In genomic region chr10:99930731-99931550, GRCh38 we compare ENCODE assay signal across 1 cellular context.
TF ChIP-seq lines count a peak whose summit lies in the region.

No MANE protein-coding gene starts in this region.

TF ChIP-seq in HepG2, 621 proteins besides CTCF, POLR2A, EP300 and RAD21 (continued from another document):
- TF ChIP-seq DMTF1 (CRISPR knock-in tag; IDR thresholded peaks at IDR 0.05), result no peak
- TF ChIP-seq ZNF44 (CRISPR knock-in tag; IDR thresholded peaks at IDR 0.05), result 0 out of 2 replicates have a peak, but pooled peaks have one; percentile 17
- TF ChIP-seq RERE (CRISPR knock-in tag; IDR thresholded peaks at IDR 0.05; ENCODE audit: low read depth), result no peak
- peak; percentile 70; the same call in 1 of the 2 replicates for TF ChIP-seq GZF1 (CRISPR knock-in tag; IDR thresholded peaks at IDR 0.05)
- TF ChIP-seq CERS6 (CRISPR knock-in tag; IDR thresholded peaks at IDR 0.05), result no peak
- 0 out of 2 replicates have a peak, but pooled peaks have one; percentile 11 for TF ChIP-seq MAX (IDR thresholded peaks at IDR 0.05)
- TF ChIP-seq TCF7 (IDR thresholded peaks at IDR 0.05; ENCODE audit: low read depth), result no peak
- no peak for TF ChIP-seq RFX3 (CRISPR knock-in tag; IDR thresholded peaks at IDR 0.05)
- TF ChIP-seq ZSCAN25 (CRISPR knock-in tag; IDR thresholded peaks at IDR 0.05), result 0 out of 2 replicates have a peak, but pooled peaks have one; percentile 30
- TF ChIP-seq ZBTB8A (CRISPR knock-in tag; IDR thresholded peaks at IDR 0.05; ENCODE audit: borderline replicate concordance, low read depth), result no peak
- TF ChIP-seq HHEX (CRISPR knock-in tag; IDR thresholded peaks at IDR 0.05), result no peak
- no peak for TF ChIP-seq CEBPZ (IDR thresholded peaks at IDR 0.05; ENCODE audit: low read length)
- no peak for TF ChIP-seq KLF9 (CRISPR knock-in tag; IDR thresholded peaks at IDR 0.05; ENCODE audit: low read depth)
- TF ChIP-seq CCDC6 (CRISPR knock-in tag; IDR thresholded peaks at IDR 0.05), result no peak
- TF ChIP-seq ISL2 (CRISPR knock-in tag; IDR thresholded peaks at IDR 0.05), result 0 out of 2 replicates have a peak, but pooled peaks have one; percentile 29
- no peak for TF ChIP-seq ZFAT (CRISPR knock-in tag; conservative IDR thresholded peaks at IDR 0.05)
- TF ChIP-seq XRCC5 (optimal IDR thresholded peaks at IDR 0.05; ENCODE audit: low read length), result peak; percentile 20
- no peak for TF ChIP-seq ZNF7 (CRISPR knock-in tag; IDR thresholded peaks at IDR 0.05)
- no peak for TF ChIP-seq TBX2 (CRISPR knock-in tag; IDR thresholded peaks at IDR 0.05; ENCODE audit: borderline replicate concordance)
- TF ChIP-seq ZNF772 (CRISPR knock-in tag; IDR thresholded peaks at IDR 0.05), result no peak
- no peak for TF ChIP-seq ZBTB25 (CRISPR knock-in tag; IDR thresholded peaks at IDR 0.05)
- peak; percentile 52; the same call in 1 of the 2 replicates for TF ChIP-seq ZBTB26 (CRISPR knock-in tag; IDR thresholded peaks at IDR 0.05; ENCODE audit: borderline replicate concordance)
- no peak for TF ChIP-seq ZNF430 (CRISPR knock-in tag; IDR thresholded peaks at IDR 0.05)
- TF ChIP-seq ARNTL (CRISPR knock-in tag; IDR thresholded peaks at IDR 0.05), result no peak
